Comparison of ENCODE assay signal across 8 cellular contexts in the genomic region with DNA sequence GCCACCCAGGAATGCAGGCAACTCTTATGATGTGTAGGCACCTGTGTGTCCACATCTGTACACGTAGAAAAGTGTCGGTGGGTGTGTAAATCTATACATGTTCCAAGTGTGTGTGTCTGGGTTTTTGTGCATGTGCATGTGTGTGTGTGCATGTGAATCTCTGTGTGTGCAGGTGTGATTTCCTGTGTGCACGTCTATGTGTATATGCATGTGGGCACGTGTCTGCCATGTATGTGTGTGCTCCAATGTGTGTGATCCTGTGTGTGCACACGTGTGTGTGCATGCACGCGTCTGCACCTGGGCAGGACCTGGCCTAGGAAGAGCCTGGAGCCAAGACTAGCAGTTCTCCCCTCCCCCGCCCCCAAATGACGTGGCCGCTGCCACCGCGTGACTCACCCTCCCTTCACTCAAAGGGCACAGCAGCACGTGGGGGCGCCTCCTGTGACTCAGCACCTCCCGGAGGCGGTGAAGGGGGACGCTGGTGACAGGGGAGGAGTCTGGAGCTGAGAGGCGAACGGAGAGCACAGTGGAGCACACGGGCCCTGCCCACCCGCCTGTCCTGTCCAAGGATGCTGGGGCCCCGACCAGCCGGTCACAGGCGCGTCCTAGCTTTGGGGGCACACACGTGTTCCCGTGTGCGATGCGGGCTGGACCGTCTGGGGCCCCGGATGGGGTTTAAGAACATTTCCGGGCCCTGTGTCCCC. TPM values are rescaled to one million over a fixed set of nuclear protein-coding genes. Genes with fewer than 3 reads are reported as not detected.
DNase-seq lines count a peak whose midpoint lies in the region; ATAC-seq, FAIRE-seq and TF ChIP-seq lines count a peak whose summit lies in the region.

No MANE protein-coding gene starts in this region.

- H3K4me1 Mint-ChIP-seq in immature natural killer cell = peaks cover 8 to 11% of the 10 kb centered on the region in 2 donors

- FAIRE-seq in small intestine (lab: Jason Lieb, UNC) = no peak

- in situ Hi-C loops in GM13977 (cut with MboI; ENCODE audit: low pct_unique_long_range_greater_than_20kb, low sequenced_read_pairs, unreplicated experiment) (no loop called here), mammary epithelial cell (cut with MboI; ENCODE audit: low sequenced_read_pairs in 2 of 2) (no loop called here)

- H3K27ac ChIP-seq in mammary epithelial cell (ENCODE audit: insufficient read depth, low read depth, low read length) (peak overlapping the region; percentile 3), small intestine (ENCODE audit: low read depth in 1 of 2, low read length in 1 of 2) (peak overlapping the region; percentile 95 to 97)

- peak overlapping the region; percentile 77 to 88 (median 84) for H3K4me3 Mint-ChIP-seq in immature natural killer cell

- H3K4me2 ChIP-seq in mammary epithelial cell (ENCODE audit: insufficient read depth, low read depth, low read length) = peak overlapping the region; percentile 92

- peak; percentile 63 for ATAC-seq in HG02678 (IDR thresholded peaks at IDR 0.05; ENCODE audit: unreplicated experiment)
- no peak for ATAC-seq in HG03457 (IDR thresholded peaks at IDR 0.05; ENCODE audit: unreplicated experiment)

- dilution Hi-C loops in mammary epithelial cell (cut with HindIII; ENCODE audit: low sequenced_read_pairs) = no loop called here

- no peak overlapping the region for H3K9ac ChIP-seq in mammary epithelial cell (ENCODE audit: insufficient read depth, low read length)

- DNase-seq in GM13977 (ENCODE audit: low spot score) (peak; percentile 90), NCI-H1436 treated with DMSO at 0.1 percent for 48 hours (lab: John Stamatoyannopoulos, UW) (peak; percentile 79), mammary epithelial cell (peak; percentile 95), immature natural killer cell (peak; percentile 89 to 92 (median 89)), small intestine (peak; percentile 99)

- BruUV-seq in mammary epithelial cell (replicated peaks; lab: Mats Ljungman, UMichigan) = no TSS peak

- peak overlapping the region; percentile 72 for H2AFZ ChIP-seq in mammary epithelial cell (ENCODE audit: low read depth, low read length)

- peaks cover 33% of the 10 kb centered on the region for H3K4me1 ChIP-seq in mammary epithelial cell (ENCODE audit: insufficient read depth, low read length)
- H3K4me1 ChIP-seq in small intestine (ENCODE audit: control insufficient read depth in 2 of 2, insufficient read depth in 1 of 2, low read depth in 1 of 2, low read length in 1 of 2) = peaks cover 0 to 2% of the 10 kb centered on the region in 2 donors

- 10% methylated on average over 15 of the region's 32 CpGs for WGBS in mammary epithelial cell (ENCODE audit: low coverage, missing lambda C conversion rate)
- 3 to 8% (median 3%) methylated on average over 30 to 32 of the region's 32 CpGs for WGBS in small intestine, 3 donors

- H3K9me3 ChIP-seq in mammary epithelial cell (replicated peaks; ENCODE audit: insufficient read depth, low read length) (no peaks in the 10 kb centered on the region), small intestine (ENCODE audit: control insufficient read depth, low read depth) (no peaks in the 10 kb centered on the region)

- TF ChIP-seq CTCF in GM13977 (IDR thresholded peaks at IDR 0.05; ENCODE audit: extremely low read depth, insufficient read depth, missing control alignments) = peak; percentile 7
- TF ChIP-seq CTCF in WI38 (IDR thresholded peaks at IDR 0.05; ENCODE audit: low read depth, low read length) = no peak
- no peak for TF ChIP-seq CTCF in mammary epithelial cell (conservative IDR thresholded peaks at IDR 0.05 in 1 of 2, IDR thresholded peaks at IDR 0.05 in 1 of 2; ENCODE audit: extremely low read depth in 1 of 2, insufficient read depth in 1 of 2, low read depth in 1 of 2, low read length in 2 of 2)

- CTCF ChIA-PET in mammary epithelial cell (lab: Charles Lee; ENCODE audit: low non-redundant PET) = no interaction called here

- H3K36me3 ChIP-seq in mammary epithelial cell (ENCODE audit: insufficient read depth, low read length) (no peaks in the 10 kb centered on the region), small intestine (ENCODE audit: control insufficient read depth in 2 of 2, insufficient read depth in 2 of 2, low read length in 2 of 2) (no peaks in the 10 kb centered on the region)

- H3K9me3 Mint-ChIP-seq in immature natural killer cell = no peaks in the 10 kb centered on the region

- H3K27me3 ChIP-seq in mammary epithelial cell (ENCODE audit: insufficient read depth, low read length) (no peaks in the 10 kb centered on the region), small intestine (ENCODE audit: control insufficient read depth in 2 of 2, insufficient read depth in 2 of 2, low read length in 2 of 2) (no peaks in the 10 kb centered on the region)

- no peaks in the 10 kb centered on the region for H3K36me3 Mint-ChIP-seq in immature natural killer cell

- H4K20me1 ChIP-seq in mammary epithelial cell (ENCODE audit: insufficient read depth, low read length) = no peaks in the 10 kb centered on the region

- intact Hi-C loops in mammary epithelial cell (cut with micrococcal nuclease) = no loop called here

- peak overlapping the region; percentile 55 for H3K4me3 ChIP-seq in WI38 (ENCODE audit: low read depth, low read length)
- peak overlapping the region; percentile 29 to 55 (median 43) for H3K4me3 ChIP-seq in mammary epithelial cell (replicated peaks in 1 of 3; ENCODE audit: insufficient read depth in 1 of 3, low read depth in 2 of 3, low read length in 3 of 3)
- H3K4me3 ChIP-seq in small intestine (ENCODE audit: low read depth in 1 of 2, low read length in 2 of 2) = peak overlapping the region; percentile 17 to 50

- peak overlapping the region; percentile 91 to 100 (median 97) for H3K27ac Mint-ChIP-seq in immature natural killer cell

- H3K27me3 Mint-ChIP-seq in immature natural killer cell (ENCODE audit: low read depth in 3 of 3) = peaks cover 5 to 19% (median 15%) of the 10 kb centered on the region in 3 donors

- no peaks in the 10 kb centered on the region for H3K79me2 ChIP-seq in mammary epithelial cell (ENCODE audit: insufficient read depth, low read length)

RNA-seq across cellular contexts. Expression of a gene that starts 10.1 kb away (rescaled TPM):
- 10 to 100 TPM; 26.6 to 68.7 TPM for total RNA-seq in mammary epithelial cell
- polyA plus RNA-seq in mammary epithelial cell (11.1 TPM), immature natural killer cell (10 to 100 TPM; 14.5 to 20.6 (median 15.8) TPM), small intestine (10 to 100 TPM; 35.7 to 72.2 (median 49.4) TPM)
- polyA minus RNA-seq in mammary epithelial cell = 6.3 TPM

RNA-seq across cellular contexts. Expression of a gene that starts 41.9 kb away (rescaled TPM):
- not detected for total RNA-seq in mammary epithelial cell
- polyA plus RNA-seq in mammary epithelial cell = not detected
- polyA minus RNA-seq in mammary epithelial cell = not detected
- polyA plus RNA-seq in immature natural killer cell = not detected
- under 1 TPM in 2 of 3 donors, not detected in 1; 0.27 to 0.49 TPM for polyA plus RNA-seq in small intestine

RNA-seq across cellular contexts. Expression of a gene that starts 52.2 kb away (rescaled TPM):
- 10 to 100 TPM; 26.5 to 51.5 TPM for total RNA-seq in mammary epithelial cell
- polyA plus RNA-seq in mammary epithelial cell (63.8 TPM), immature natural killer cell (10 to 100 TPM; 61.3 to 94.8 (median 76.9) TPM), small intestine (100 to 1,000 TPM in 1 of 3 donors, 10 to 100 TPM in 2; 11.9 to 107 (median 20.8) TPM)
- polyA minus RNA-seq in mammary epithelial cell = 22.6 TPM

RNA-seq across cellular contexts. Expression of a gene that starts 52.4 kb away (rescaled TPM):
- total RNA-seq in mammary epithelial cell = 10 to 100 TPM; 19.0 to 19.9 TPM
- polyA plus RNA-seq in mammary epithelial cell (12.6 TPM), immature natural killer cell (10 to 100 TPM; 11.7 to 26.6 (median 12.6) TPM), small intestine (10 to 100 TPM in 1 of 3 donors, 1 to 10 TPM in 2; 9.4 to 15.2 (median 9.5) TPM)
- 3.8 TPM for polyA minus RNA-seq in mammary epithelial cell
